17 cellular contexts compared by ENCODE assay signal in the genomic region with DNA sequence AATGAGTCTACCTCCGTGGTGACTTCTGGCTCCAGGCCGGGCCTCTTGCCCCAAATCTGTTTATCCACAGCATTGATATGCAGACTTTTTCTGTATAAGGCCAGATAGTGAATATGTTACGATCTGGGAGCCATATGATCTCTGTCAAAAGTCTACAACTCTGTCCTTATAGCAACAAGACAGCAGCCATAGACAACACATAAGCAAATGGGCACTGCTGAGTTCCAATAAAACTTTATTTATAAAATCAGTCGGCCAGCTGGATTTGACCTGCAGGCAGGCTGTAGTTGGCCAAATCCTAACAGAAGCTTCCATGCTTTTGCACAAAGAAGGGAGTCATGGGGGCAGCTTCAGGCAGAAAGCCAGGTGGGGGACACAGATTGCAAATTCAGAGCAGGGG. TPM values are rescaled to one million over a fixed set of nuclear protein-coding genes. Genes with fewer than 3 reads are reported as not detected.
DNase-seq lines count a peak whose midpoint lies in the region; ATAC-seq, FAIRE-seq and TF ChIP-seq lines count a peak whose summit lies in the region.
"Had no signal": no experiment of that assay in that cellular context is flagged by ENCODE, and none has a peak within 500 bp of the region (broad histone marks: within the 10 kb centered on the region; RNA-seq: fewer than 3 reads in every experiment).

No MANE protein-coding gene starts in this region.

- no peak for FAIRE-seq in K562 (lab: Jason Lieb, UNC)

- H3K36me3 ChIP-seq in K562 (ENCODE audit: control insufficient read depth, insufficient read depth, low read length) (no peaks in the 10 kb centered on the region), osteoblast (ENCODE audit: insufficient read depth, low read length) (no peaks in the 10 kb centered on the region)
- H3K36me3 ChIP-seq: BLaER1 treated with 17β-estradiol and CSF1 and Interleukin-3, amounts not matched to agents 10 nM and 100 nM had no signal

- TF ChIP-seq RAD21 in K562 (CRISPR knock-in tag; conservative IDR thresholded peaks at IDR 0.05 in 1 of 2, IDR thresholded peaks at IDR 0.05 in 1 of 2): no peak

- no peaks in the 10 kb centered on the region for H3K9me3 Mint-ChIP-seq in activated CD4-positive, alpha-beta memory T cell treated with anti-CD3 and anti-CD28 coated beads, Interleukin-2, amount 10 ng/mL, durations not matched to agents 7 days and 5 days
- H3K9me3 Mint-ChIP-seq in activated CD4-positive, alpha-beta memory T cell treated with anti-CD3 and anti-CD28 coated beads for 36 hours: no peaks in the 10 kb centered on the region
- H3K9me3 Mint-ChIP-seq: CD8-positive, alpha-beta T cell; HFFc6 had no signal

- no peaks in the 10 kb centered on the region for H3K9me1 ChIP-seq in K562 (ENCODE audit: control insufficient read depth, insufficient read depth, low read length)

- no peak for DNase-seq in activated CD4-positive, alpha-beta memory T cell treated with anti-CD3 and anti-CD28 coated beads, Interleukin-2, amount 10 ng/mL, durations not matched to agents 7 days and 5 days
- DNase-seq in activated CD4-positive, alpha-beta memory T cell treated with anti-CD3 and anti-CD28 coated beads for 36 hours: no peak
- DNase-seq in NCI-H69 (lab: John Stamatoyannopoulos, UW) (peak; percentile 84), K562 (ENCODE audit: extremely low read depth in 1 of 4, low spot score in 3 of 4) (no peak), osteoblast (ENCODE audit: insufficient read length, low spot score, missing footprints) (peak; percentile 29), NCI-H1092 (lab: John Stamatoyannopoulos, UW) (no peak)
- DNase-seq: 8988T, Calu3, DND-41, GM23248 had no signal

- no TSS peak for BruUV-seq in K562 (replicated peaks; lab: Mats Ljungman, UMichigan)

- no peak overlapping the region for H3K9ac ChIP-seq in K562 (ENCODE audit: insufficient read depth in 1 of 2, low read depth in 2 of 2, low read length in 2 of 2)
- H3K9ac ChIP-seq: BLaER1 treated with 17β-estradiol and CSF1 and Interleukin-3, amounts not matched to agents 10 nM and 100 nM; GM23248; KMS-11 had no signal

- peaks cover 5% of the 10 kb centered on the region; the same call in 1 of the 2 replicates for H4K20me1 ChIP-seq in K562 (replicated peaks; ENCODE audit: control insufficient read depth, insufficient read depth, low read length)
- no peaks in the 10 kb centered on the region for H4K20me1 ChIP-seq in osteoblast (ENCODE audit: insufficient read depth, low read length)
- H4K20me1 ChIP-seq: BLaER1 treated with 17β-estradiol and CSF1 and Interleukin-3, amounts not matched to agents 10 nM and 100 nM had no signal

- no peaks in the 10 kb centered on the region for H3K9me3 ChIP-seq in K562 (replicated peaks; ENCODE audit: control insufficient read depth, insufficient read depth, low read depth, low read length)
- H3K9me3 ChIP-seq in osteoblast (ENCODE audit: low read depth, low read length): no peaks in the 10 kb centered on the region
- H3K9me3 ChIP-seq: BLaER1 treated with 17β-estradiol and CSF1 and Interleukin-3, amounts not matched to agents 10 nM and 100 nM had no signal

- in situ Hi-C loops in K562 (cut with MboI): no loop called here

- no peak for TF ChIP-seq CTCF in K562 (IDR thresholded peaks at IDR 0.05 in 2 of 3, conservative IDR thresholded peaks at IDR 0.05 in 1 of 3; ENCODE audit: insufficient read depth in 2 of 3, low read depth in 1 of 3, low read length in 3 of 3)
- no peak for TF ChIP-seq CTCF in osteoblast (IDR thresholded peaks at IDR 0.05; ENCODE audit: extremely low read depth, low read depth, low read length)

- H3K4me2 ChIP-seq in K562 (ENCODE audit: insufficient read depth, low read length): no peak overlapping the region
- H3K4me2 ChIP-seq in osteoblast (ENCODE audit: insufficient read depth, low read length): no peak overlapping the region
- H3K4me2 ChIP-seq: KMS-11 had no signal

- H3K27me3 ChIP-seq in K562 (ENCODE audit: control insufficient read depth in 2 of 2, insufficient read depth in 2 of 2, low read length in 2 of 2): peaks cover 28 to 44% of the 10 kb centered on the region in 2 experiments
- H3K27me3 ChIP-seq in osteoblast (ENCODE audit: insufficient read depth, low read length): peaks cover 5% of the 10 kb centered on the region
- H3K27me3 ChIP-seq: BLaER1 treated with 17β-estradiol and CSF1 and Interleukin-3, amounts not matched to agents 10 nM and 100 nM had no signal

- H3K36me3 Mint-ChIP-seq in activated CD4-positive, alpha-beta memory T cell treated with anti-CD3 and anti-CD28 coated beads, Interleukin-2, amount 10 ng/mL, durations not matched to agents 7 days and 5 days (ENCODE audit: low read depth): no peaks in the 10 kb centered on the region
- no peaks in the 10 kb centered on the region for H3K36me3 Mint-ChIP-seq in activated CD4-positive, alpha-beta memory T cell treated with anti-CD3 and anti-CD28 coated beads for 36 hours
- H3K36me3 Mint-ChIP-seq: CD8-positive, alpha-beta T cell had no signal

- no peak for ATAC-seq in K562
- ATAC-seq in activated CD4-positive, CD25-positive, alpha-beta regulatory T cell treated with anti-CD3 and anti-CD28 coated beads, Interleukin-2, amount 50 U/mL, for 24 hours: no peak
- ATAC-seq in GM21367 (IDR thresholded peaks at IDR 0.05; ENCODE audit: unreplicated experiment): no peak
- ATAC-seq: CD8-positive, alpha-beta T cell had no signal

- H3K4me3 ChIP-seq in K562 (no peak overlapping the region), osteoblast (ENCODE audit: insufficient read depth, low read length) (no peak overlapping the region)
- H3K4me3 ChIP-seq: BLaER1 treated with 17β-estradiol and CSF1 and Interleukin-3, amounts not matched to agents 10 nM and 100 nM; GM23248 had no signal

- TF ChIP-seq EP300 in K562 (IDR thresholded peaks at IDR 0.05; ENCODE audit: low read length): no peak

- peaks cover 4% of the 10 kb centered on the region for H3K27me3 Mint-ChIP-seq in activated CD4-positive, alpha-beta memory T cell treated with anti-CD3 and anti-CD28 coated beads, Interleukin-2, amount 10 ng/mL, durations not matched to agents 7 days and 5 days
- H3K27me3 Mint-ChIP-seq in activated CD4-positive, alpha-beta memory T cell treated with anti-CD3 and anti-CD28 coated beads for 36 hours: peaks cover 11% of the 10 kb centered on the region

- H3K79me2 ChIP-seq in K562 (ENCODE audit: control insufficient read depth, insufficient read depth, low read length) (no peaks in the 10 kb centered on the region), osteoblast (ENCODE audit: insufficient read depth, low read length) (no peaks in the 10 kb centered on the region)

- TF ChIP-seq POLR2A in K562 (conservative IDR thresholded peaks at IDR 0.05): no peak

- H3K27ac Mint-ChIP-seq in activated CD4-positive, alpha-beta memory T cell treated with anti-CD3 and anti-CD28 coated beads, Interleukin-2, amount 10 ng/mL, durations not matched to agents 7 days and 5 days: peak overlapping the region; percentile 17
- H3K27ac Mint-ChIP-seq in activated CD4-positive, alpha-beta memory T cell treated with anti-CD3 and anti-CD28 coated beads for 36 hours: no peak overlapping the region
- H3K27ac Mint-ChIP-seq: B cell; CD8-positive, alpha-beta T cell; HFFc6 had no signal

- whole genome bisulfite sequencing in K562 (ENCODE audit: insufficient coverage, low coverage, missing lambda C conversion rate): 4% methylated on average over 4 of the region's 4 CpGs

- CTCF ChIA-PET in activated CD4-positive, alpha-beta memory T cell treated with anti-CD3 and anti-CD28 coated beads, Interleukin-2, amount 10 ng/mL, durations not matched to agents 7 days and 5 days (lab: Charles Lee): interaction anchor here (0.7 to 1.6 kb wide), 2 partner anchors 12 to 17 kb away, joined by 3 to 15 read pairs; no protein-coding TSS in a partner anchor
- CTCF ChIA-PET in activated CD4-positive, alpha-beta memory T cell treated with anti-CD3 and anti-CD28 coated beads for 36 hours (lab: Charles Lee): interaction anchor here (0.8 to 2.2 kb wide), 4 partner anchors 9 to 212 kb away, joined by 3 to 9 read pairs (median 5); no protein-coding TSS in a partner anchor
- CTCF ChIA-PET in K562 (lab: Yijun Ruan, JAX; ENCODE audit: low intra/inter-chr PET ratio): no interaction called here

- POLR2A ChIA-PET in activated CD4-positive, alpha-beta memory T cell treated with anti-CD3 and anti-CD28 coated beads, Interleukin-2, amount 10 ng/mL, durations not matched to agents 7 days and 5 days (lab: Charles Lee): no interaction called here
- POLR2A ChIA-PET in activated CD4-positive, alpha-beta memory T cell treated with anti-CD3 and anti-CD28 coated beads for 36 hours (lab: Charles Lee): no interaction called here
- POLR2A ChIA-PET in K562 (lab: Yijun Ruan, JAX): interaction anchor here (0.8 to 0.9 kb wide), 3 partner anchors 12 to 631 kb away, joined by 3 read pairs; no protein-coding TSS in a partner anchor

- H3K4me1 ChIP-seq in K562 (replicated peaks in 1 of 2; ENCODE audit: control insufficient read depth in 2 of 2, insufficient read depth in 2 of 2, low read length in 2 of 2) (no peaks in the 10 kb centered on the region), osteoblast (ENCODE audit: insufficient read depth, low read length) (no peaks in the 10 kb centered on the region)

- H3K27ac ChIP-seq in K562 (ENCODE audit: extremely low read depth, low read depth, low read length) (no peak overlapping the region), osteoblast (ENCODE audit: low read depth, low read length) (no peak overlapping the region)
- H3K27ac ChIP-seq: BLaER1 treated with 17β-estradiol and CSF1 and Interleukin-3, amounts not matched to agents 10 nM and 100 nM; GM23248; KMS-11 had no signal

- intact Hi-C loops in activated CD4-positive, alpha-beta memory T cell treated with anti-CD3 and anti-CD28 coated beads for 36 hours (cut with micrococcal nuclease): no loop called here
- intact Hi-C loops in K562 (cut with micrococcal nuclease): no loop called here

- H2AFZ ChIP-seq in K562 (ENCODE audit: low read depth, low read length) (peak overlapping the region; percentile 17; the same call in 1 of the 2 replicates), osteoblast (ENCODE audit: low read length) (no peak overlapping the region)
- H2AFZ ChIP-seq: GM23248 had no signal

- H3K4me3 Mint-ChIP-seq in activated CD4-positive, alpha-beta memory T cell treated with anti-CD3 and anti-CD28 coated beads, Interleukin-2, amount 10 ng/mL, durations not matched to agents 7 days and 5 days: no peak overlapping the region
- no peak overlapping the region for H3K4me3 Mint-ChIP-seq in activated CD4-positive, alpha-beta memory T cell treated with anti-CD3 and anti-CD28 coated beads for 36 hours
- H3K4me3 Mint-ChIP-seq: B cell; CD8-positive, alpha-beta T cell; HFFc6 had no signal

- H3K4me1 Mint-ChIP-seq in activated CD4-positive, alpha-beta memory T cell treated with anti-CD3 and anti-CD28 coated beads, Interleukin-2, amount 10 ng/mL, durations not matched to agents 7 days and 5 days: peaks cover 22% of the 10 kb centered on the region
- peaks cover 14% of the 10 kb centered on the region for H3K4me1 Mint-ChIP-seq in activated CD4-positive, alpha-beta memory T cell treated with anti-CD3 and anti-CD28 coated beads for 36 hours (ENCODE audit: low read depth)
- H3K4me1 Mint-ChIP-seq: B cell had no signal

RNA-seq across cellular contexts. Expression of gene TMEM51, which starts 42.0 kb away (rescaled TPM):
- total RNA-seq in activated CD4-positive, alpha-beta memory T cell treated with anti-CD3 and anti-CD28 coated beads, Interleukin-2, amount 10 ng/mL, durations not matched to agents 7 days and 5 days: not detected
- not detected for total RNA-seq in activated CD4-positive, alpha-beta memory T cell treated with anti-CD3 and anti-CD28 coated beads for 36 hours
- not detected in 2 replicates for total RNA-seq in K562 (2011; cell fraction: chromatin; rRNA removed; ENCODE audit: low replicate concordance)
- 0.50 and 0.53 TPM in 2 replicates for total RNA-seq in K562 (2011; cell fraction: nucleolus; rRNA removed)
- 0.37 TPM in 1 of 2 replicates, not detected in the other for total RNA-seq in K562 (2011; cell fraction: nucleoplasm; rRNA removed)
- total RNA-seq in K562 (2014; rRNA removed) (0.95 and 1.1 TPM in 2 replicates), K562 (2014; rRNA removed; fragmentation: Illumina TruSeq; extraction: Trizol) (0.16 and 0.55 TPM in 2 replicates), K562 (2015; rRNA removed; fragmentation: Illumina TruSeq; extraction: Trizol) (0.58 and 0.64 TPM in 2 replicates), K562 (2021) (0.80 and 1.0 TPM in 2 replicates), osteoblast (0.59 and 0.72 TPM in 2 replicates)
- polyA plus RNA-seq in K562 (2011; rRNA removed) (0.13 and 0.49 TPM in 2 replicates), K562 (2014; fragmentation: Illumina TruSeq; extraction: Trizol) (0.88 and 0.94 TPM in 2 replicates), K562 (2014; fragmentation: Nextera tagmentation; extraction: Ambion mirVana) (under 1 TPM; 0.06 to 0.07 TPM), K562 (2014; rRNA removed) (0.62 and 1.4 TPM in 2 replicates)
- 0.33 and 0.47 TPM in 2 replicates for polyA plus RNA-seq in K562 (2011; cell fraction: cytosol; rRNA removed)
- 0.21 and 0.34 TPM in 2 replicates for polyA plus RNA-seq in K562 (2011; cell fraction: nucleus; rRNA removed)
- 1.5 and 1.7 TPM in 2 replicates for polyA plus RNA-seq in K562 (2012)
- polyA minus RNA-seq in K562 (2011; rRNA and poly(A)+ RNA removed): 0.15 TPM in 1 of 2 replicates, not detected in the other
- 0.73 TPM in 1 of 2 replicates, not detected in the other for polyA minus RNA-seq in K562 (2011; cell fraction: cytosol; rRNA and poly(A)+ RNA removed)
- 0.44 TPM in 1 of 2 replicates, not detected in the other for polyA minus RNA-seq in K562 (2011; cell fraction: nucleus; rRNA and poly(A)+ RNA removed)
- total RNA-seq: CD8-positive, alpha-beta T cell had no signal

Comparison
In these comparisons a context has a peak if more than half of its experiments do, and no peak if none do; other contexts are left out.
1. DNase-seq: peak in NCI-H69 (single experiment) and osteoblast (single experiment); none in activated CD4-positive, alpha-beta memory T cell treated with anti-CD3 and anti-CD28 coated beads, Interleukin-2, amount 10 ng/mL, durations not matched to agents 7 days and 5 days (single experiment), activated CD4-positive, alpha-beta memory T cell treated with anti-CD3 and anti-CD28 coated beads for 36 hours (single experiment), K562 (0 of 4) and NCI-H1092 (single experiment).